ENCODE assay signal across 27 cellular contexts in the genomic region with DNA sequence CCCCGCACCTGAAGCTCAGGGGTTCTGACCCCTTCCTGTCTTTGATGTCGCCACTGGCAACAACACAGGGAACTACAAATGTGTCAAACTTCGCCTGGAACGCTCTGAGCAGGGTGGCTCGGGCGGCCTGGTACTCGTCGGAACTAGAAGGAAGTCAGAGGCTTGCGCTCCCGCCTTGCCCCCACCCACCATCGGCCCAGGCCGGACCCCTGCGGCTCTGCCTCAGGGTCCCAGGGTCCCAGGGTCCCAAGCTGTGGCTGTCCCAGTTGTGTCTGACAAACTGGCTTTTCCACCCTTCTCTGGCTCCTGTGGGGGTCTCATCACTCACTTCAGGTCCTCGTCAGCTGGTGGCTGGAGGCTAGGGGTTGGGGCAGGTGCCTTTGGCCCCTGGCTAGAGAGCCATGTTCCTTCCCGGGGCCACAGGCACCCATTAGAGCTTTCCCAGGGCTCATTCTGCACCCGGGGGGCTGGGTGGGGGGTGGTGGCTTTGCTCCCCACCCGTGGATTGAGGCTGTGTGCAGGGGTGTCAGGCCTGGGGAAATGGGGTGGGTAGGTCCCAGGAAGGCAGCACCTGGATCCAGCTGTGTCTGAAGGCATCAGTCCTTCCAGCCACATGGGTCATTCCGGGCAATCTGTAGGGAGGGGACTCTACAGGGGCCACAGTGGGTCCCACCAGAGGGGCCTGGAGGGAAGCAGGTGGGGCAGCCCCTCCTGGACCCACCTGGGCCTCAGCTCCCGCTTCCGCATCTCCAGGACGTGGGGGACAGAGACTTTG. TPM values are rescaled to one million over a fixed set of nuclear protein-coding genes. Genes with fewer than 3 reads are reported as not detected.
DNase-seq lines count a peak whose midpoint lies in the region; ATAC-seq and TF ChIP-seq lines count a peak whose summit lies in the region.
"Had no signal": no experiment of that assay in that cellular context is flagged by ENCODE, and none has a peak within 500 bp of the region (broad histone marks: within the 10 kb centered on the region; RNA-seq: fewer than 3 reads in every experiment).

No MANE protein-coding gene starts in this region.

- DNase-seq in Right ventricle myocardium inferior (ENCODE audit: missing footprints) (peak; percentile 35), cardiac septum (ENCODE audit: low spot score) (no peak), left ventricle myocardium inferior (no peak), lower lobe of right lung (no peak), type B pancreatic cell (ENCODE audit: extremely low spot score, unreplicated experiment) (peak; percentile 67), nucleus accumbens (lab: John Stamatoyannopoulos, UW) (no peak), NCI-H345 treated with DMSO at 0.1 percent for 48 hours (lab: John Stamatoyannopoulos, UW; ENCODE audit: unreplicated experiment) (no peak), pons (ENCODE audit: low spot score) (no peak)
- DNase-seq: C1 segment of cervical spinal cord; Caco-2; CD8-positive, alpha-beta T cell; DMS79; EL; GDM1; GM23248; HFFc6; NCI-H1048; NCI-H1417 treated with DMSO at 0.1 percent for 48 hours; NCI-H1694 treated with DMSO at 0.1 percent for 48 hours; NCI-H2081; NCI-H2227 treated with DMSO at 0.1 percent for 48 hours; NCI-H510A; NCI-H69; RPMI8226; SHP77 treated with DMSO at 0.1 percent for 48 hours had no signal

- intact Hi-C loops in Right ventricle myocardium inferior (cut with DNase I): no loop called here
- intact Hi-C loops in cardiac septum (cut with DNase I): no loop called here
- intact Hi-C loops in left ventricle myocardium inferior (cut with micrococcal nuclease): no loop called here
- intact Hi-C loops in lower lobe of right lung (cut with DNase I): no loop called here

- H3K4me1 ChIP-seq in left ventricle myocardium inferior (peaks cover 24% of the 10 kb centered on the region), lower lobe of right lung (peaks cover 7% of the 10 kb centered on the region)
- H3K4me1 ChIP-seq: HAP-1 had no signal

- no peak for ATAC-seq in Right ventricle myocardium inferior
- ATAC-seq in lower lobe of right lung: no peak
- ATAC-seq: CD8-positive, alpha-beta T cell had no signal

- H3K27me3 ChIP-seq in left ventricle myocardium inferior (ENCODE audit: low read depth) (no peaks in the 10 kb centered on the region), lower lobe of right lung (ENCODE audit: low read depth) (no peaks in the 10 kb centered on the region)

- H3K27me3 Mint-ChIP-seq in type B pancreatic cell: no peaks in the 10 kb centered on the region

- H3K4me1 Mint-ChIP-seq in type B pancreatic cell (ENCODE audit: unreplicated experiment): no peaks in the 10 kb centered on the region

- H3K27ac Mint-ChIP-seq in type B pancreatic cell: no peak overlapping the region
- H3K27ac Mint-ChIP-seq: CD8-positive, alpha-beta T cell; HFFc6 had no signal

- H3K27ac ChIP-seq in left ventricle myocardium inferior (replicated peaks): peak overlapping the region; percentile 76
- H3K27ac ChIP-seq in lower lobe of right lung: peak overlapping the region; percentile 53
- H3K27ac ChIP-seq: GM23248 had no signal

- TF ChIP-seq CTCF in left ventricle myocardium inferior (IDR thresholded peaks at IDR 0.05; ENCODE audit: borderline replicate concordance): no peak
- no peak for TF ChIP-seq CTCF in lower lobe of right lung (IDR thresholded peaks at IDR 0.05)
- TF ChIP-seq CTCF in type B pancreatic cell (conservative IDR thresholded peaks at IDR 0.05): no peak

- H3K9me3 Mint-ChIP-seq in type B pancreatic cell: no peaks in the 10 kb centered on the region
- H3K9me3 Mint-ChIP-seq: CD8-positive, alpha-beta T cell; HFFc6 had no signal

- H3K4me3 ChIP-seq in left ventricle myocardium inferior (no peak overlapping the region), lower lobe of right lung (no peak overlapping the region)
- H3K4me3 ChIP-seq: GM23248, HAP-1 had no signal

- H3K4me3 Mint-ChIP-seq in type B pancreatic cell: no peak overlapping the region
- H3K4me3 Mint-ChIP-seq: CD8-positive, alpha-beta T cell; HFFc6 had no signal

- no peaks in the 10 kb centered on the region for H3K36me3 ChIP-seq in left ventricle myocardium inferior
- H3K36me3 ChIP-seq in lower lobe of right lung: no peaks in the 10 kb centered on the region
- H3K36me3 ChIP-seq: HAP-1 had no signal

- no peaks in the 10 kb centered on the region for H3K36me3 Mint-ChIP-seq in type B pancreatic cell
- H3K36me3 Mint-ChIP-seq: CD8-positive, alpha-beta T cell had no signal

- no peaks in the 10 kb centered on the region for H3K9me3 ChIP-seq in left ventricle myocardium inferior (replicated peaks)
- no peaks in the 10 kb centered on the region for H3K9me3 ChIP-seq in lower lobe of right lung
- H3K9me3 ChIP-seq: Caco-2, HAP-1 had no signal

RNA-seq across cellular contexts. Expression of gene TMEM52, which starts 8.0 kb away (rescaled TPM):
- total RNA-seq in Right ventricle myocardium inferior (1.2 TPM), cardiac septum (0.70 TPM), left ventricle myocardium inferior (0.47 TPM), lower lobe of right lung (1.4 TPM), type B pancreatic cell (ENCODE audit: low replicate concordance) (1.8 and 3.9 TPM in 2 replicates)
- total RNA-seq: A172, GM23248 had no signal

RNA-seq across cellular contexts. Expression of gene CALML6, which starts 12.0 kb away (rescaled TPM):
- total RNA-seq in Right ventricle myocardium inferior: not detected
- total RNA-seq in cardiac septum: 0.16 TPM
- not detected for total RNA-seq in left ventricle myocardium inferior
- total RNA-seq in lower lobe of right lung: not detected
- total RNA-seq in type B pancreatic cell (ENCODE audit: low replicate concordance): 0.36 and 0.65 TPM in 2 replicates
- total RNA-seq: A172 had no signal

RNA-seq across cellular contexts. Expression of gene GNB1, which starts 36.2 kb away (rescaled TPM):
- total RNA-seq in Right ventricle myocardium inferior (182 TPM), cardiac septum (183 TPM), left ventricle myocardium inferior (158 TPM), lower lobe of right lung (341 TPM), type B pancreatic cell (ENCODE audit: low replicate concordance) (279 and 297 TPM in 2 replicates)

Comparison
In these comparisons a context has a peak if more than half of its experiments do, and no peak if none do; other contexts are left out.
1. DNase-seq: peak in Right ventricle myocardium inferior (single experiment) and type B pancreatic cell (single experiment); none in cardiac septum (single experiment), left ventricle myocardium inferior (single experiment), lower lobe of right lung (single experiment), nucleus accumbens (0 of 56), NCI-H345 treated with DMSO at 0.1 percent for 48 hours (single experiment) and pons (single experiment).